ENCODE assay signal across 1 cellular context in genomic region chr6:112044856-112045255, GRCh38.
TF ChIP-seq lines count a peak whose summit lies in the region.

No MANE protein-coding gene starts in this region.

TF ChIP-seq in HepG2, 621 proteins besides CTCF, POLR2A, EP300 and RAD21:
- TF ChIP-seq ZNF780A (CRISPR knock-in tag; IDR thresholded peaks at IDR 0.05): no peak
- TF ChIP-seq TFDP2 (CRISPR knock-in tag; IDR thresholded peaks at IDR 0.05): no peak
- no peak for TF ChIP-seq FOXC1 (CRISPR knock-in tag; IDR thresholded peaks at IDR 0.05; ENCODE audit: borderline replicate concordance)
- no peak for TF ChIP-seq GTF3A (CRISPR knock-in tag; conservative IDR thresholded peaks at IDR 0.05)
- TF ChIP-seq ZNF629 (CRISPR knock-in tag; conservative IDR thresholded peaks at IDR 0.05): no peak
- TF ChIP-seq TBP (CRISPR knock-in tag; IDR thresholded peaks at IDR 0.05): no peak
- TF ChIP-seq TIGD3 (CRISPR knock-in tag; IDR thresholded peaks at IDR 0.05; ENCODE audit: borderline replicate concordance): no peak
- TF ChIP-seq ZNF639 (CRISPR knock-in tag; conservative IDR thresholded peaks at IDR 0.05): no peak
- no peak for TF ChIP-seq ZNF569 (CRISPR knock-in tag; IDR thresholded peaks at IDR 0.05; ENCODE audit: borderline replicate concordance)
- TF ChIP-seq MAX (IDR thresholded peaks at IDR 0.05): no peak
- TF ChIP-seq ZNF276 (CRISPR knock-in tag; IDR thresholded peaks at IDR 0.05; ENCODE audit: low read depth): no peak
- no peak for TF ChIP-seq ZSCAN29 (CRISPR knock-in tag; conservative IDR thresholded peaks at IDR 0.05)
- TF ChIP-seq ATF1 (CRISPR knock-in tag; IDR thresholded peaks at IDR 0.05): no peak
- no peak for TF ChIP-seq PRPF4 (IDR thresholded peaks at IDR 0.05; ENCODE audit: low read depth, low read length, poor library complexity, severe bottlenecking)
- no peak for TF ChIP-seq NAIF1 (CRISPR knock-in tag; IDR thresholded peaks at IDR 0.05; ENCODE audit: borderline replicate concordance)
- no peak for TF ChIP-seq TARDBP (CRISPR knock-in tag; IDR thresholded peaks at IDR 0.05)
- no peak for TF ChIP-seq USF2 (IDR thresholded peaks at IDR 0.05; ENCODE audit: low read depth, low read length)
- TF ChIP-seq USF2 (CRISPR knock-in tag; IDR thresholded peaks at IDR 0.05; ENCODE audit: borderline replicate concordance): no peak
TF ChIP-seq in HepG2: peak in this region for 0.
